In genomic region chr12:118308006-118308405, GRCh38 we compare ENCODE assay signal across 8 cellular contexts.
DNase-seq lines count a peak whose midpoint lies in the region; ATAC-seq and TF ChIP-seq lines count a peak whose summit lies in the region.
"Not testable (repeated sequence)": the region's sequence is repeated elsewhere in the genome, so short reads cannot be mapped to it uniquely, and the experiment has no call there.

No MANE protein-coding gene starts in this region.

- H3K9me2 ChIP-seq in DOHH2 (replicated peaks; ENCODE audit: control insufficient read depth, low read length), result not testable (repeated sequence)

- H2AFZ ChIP-seq in fibroblast of lung (ENCODE audit: low read length), result not testable (repeated sequence)

- intact Hi-C loops in tibial artery (cut with DNase I; ENCODE audit: low total_unique reads), result not testable (repeated sequence)

- H3K79me2 ChIP-seq in DOHH2 (ENCODE audit: control insufficient read depth, low read length) (peaks cover 70% of the 10 kb centered on the region), fibroblast of lung (ENCODE audit: control insufficient read depth, insufficient read depth, low read length) (peaks cover 13% of the 10 kb centered on the region)

- not testable (repeated sequence) for H3K27me3 ChIP-seq in DOHH2 (ENCODE audit: control insufficient read depth, low read length); adipocyte (replicated peaks; ENCODE audit: control insufficient read depth, insufficient read depth, low read length); fibroblast of lung (ENCODE audit: control insufficient read depth, insufficient read depth, low read length); tibial artery

- peak; percentile 88 for DNase-seq in NOMO-1 treated with DMSO at 0.1 percent for 48 hours (lab: John Stamatoyannopoulos, UW; ENCODE audit: unreplicated experiment)
- not testable (repeated sequence) for DNase-seq in adipocyte (ENCODE audit: low read depth); tibial artery
- DNase-seq in fibroblast of lung (ENCODE audit: low read depth in 2 of 2), result peak; percentile 59 to 82
- DNase-seq in lung microvascular endothelial cell (ENCODE audit: low read depth in 2 of 2), result peak; percentile 66 to 85

- H3K36me3 ChIP-seq in DOHH2 (ENCODE audit: control insufficient read depth, low read length); adipocyte (ENCODE audit: control insufficient read depth, insufficient read depth, low read length, severe bottlenecking); fibroblast of lung (ENCODE audit: control insufficient read depth, insufficient read depth, low read length); tibial artery: not testable (repeated sequence)

- H3K9ac ChIP-seq in adipocyte (ENCODE audit: low read length), result peak overlapping the region; percentile 77
- not testable (repeated sequence) for H3K9ac ChIP-seq in fibroblast of lung (ENCODE audit: insufficient read depth, low read length)

- H4K20me1 ChIP-seq in DOHH2 (ENCODE audit: control insufficient read depth, insufficient read depth, low read depth, low read length); fibroblast of lung (ENCODE audit: control insufficient read depth, extremely low read depth, insufficient read depth, low read length): not testable (repeated sequence)

- H3F3A ChIP-seq in DOHH2 (ENCODE audit: control insufficient read depth, insufficient read depth), result not testable (repeated sequence)

- peak; percentile 8 for ATAC-seq in HG03025 (IDR thresholded peaks at IDR 0.05; ENCODE audit: low FRiP score, unreplicated experiment)
- peak; percentile 53 for ATAC-seq in SK-N-SH treated with all-trans-retinoic acid at 6 μM for 48 hours

- H3K4me1 ChIP-seq in DOHH2 (ENCODE audit: control insufficient read depth, low read length) (peaks cover 26% of the 10 kb centered on the region), adipocyte (ENCODE audit: control insufficient read depth, insufficient read depth, low read length) (peaks cover 32% of the 10 kb centered on the region), tibial artery (peaks cover 0 to 27% (median 3%) of the 10 kb centered on the region in 4 donors)
- H3K4me1 ChIP-seq in fibroblast of lung (ENCODE audit: control insufficient read depth, extremely low read depth, insufficient read depth, low read length), result not testable (repeated sequence)

- H3K9me3 ChIP-seq in DOHH2 (ENCODE audit: control insufficient read depth, insufficient read depth, low read length); adipocyte (ENCODE audit: control insufficient read depth, low read length); fibroblast of lung (ENCODE audit: control insufficient read depth, insufficient read depth, low read depth, low read length); tibial artery: not testable (repeated sequence)

- H3K27ac ChIP-seq in DOHH2 (ENCODE audit: low read depth, low read length), result not testable (repeated sequence)
- H3K27ac ChIP-seq in fibroblast of lung (ENCODE audit: insufficient read depth, low read length) (peak overlapping the region; percentile 79), tibial artery (peak overlapping the region; percentile 62 to 63)

- not testable (repeated sequence) for TF ChIP-seq CTCF in DOHH2 (IDR thresholded peaks at IDR 0.05; ENCODE audit: low read depth, low read length, poor library complexity, severe bottlenecking); fibroblast of lung (conservative IDR thresholded peaks at IDR 0.05 in 1 of 2, IDR thresholded peaks at IDR 0.05 in 1 of 2; ENCODE audit: low read depth in 1 of 2, low read length in 2 of 2); tibial artery (IDR thresholded peaks at IDR 0.05)

- peak overlapping the region; percentile 26 for H3K4me2 ChIP-seq in DOHH2 (ENCODE audit: low read length)
- H3K4me2 ChIP-seq in fibroblast of lung (ENCODE audit: extremely low read depth, insufficient read depth, low read length), result not testable (repeated sequence)

- H3K4me3 ChIP-seq in DOHH2 (ENCODE audit: low read length), result not testable (repeated sequence)
- peak overlapping the region; percentile 81 for H3K4me3 ChIP-seq in adipocyte (ENCODE audit: low read length)
- peak overlapping the region in 1 of 4 experiments; percentile 68 for H3K4me3 ChIP-seq in fibroblast of lung (replicated peaks in 1 of 4; ENCODE audit: control extremely low read depth in 1 of 4, insufficient read depth in 1 of 4, low read depth in 3 of 4, low read length in 4 of 4)
- peak overlapping the region in 1 of 2 donors; percentile 45 for H3K4me3 ChIP-seq in tibial artery
